ENCODE assay signal across 1 cellular context in genomic region chr3:58528629-58529028, GRCh38.
TF ChIP-seq lines count a peak whose summit lies in the region.

No MANE protein-coding gene starts in this region.

TF ChIP-seq in IMR-90, 13 proteins besides CTCF, POLR2A, EP300 and RAD21:
- no peak for TF ChIP-seq RCOR1 (IDR thresholded peaks at IDR 0.05; ENCODE audit: insufficient replicate concordance, low read length)
- no peak for TF ChIP-seq CHD1 (IDR thresholded peaks at IDR 0.05; ENCODE audit: low read depth, low read length)
- no peak for TF ChIP-seq CEBPB (IDR thresholded peaks at IDR 0.05; ENCODE audit: low read depth, low read length)
- no peak for TF ChIP-seq ELK1 (IDR thresholded peaks at IDR 0.05; ENCODE audit: borderline replicate concordance, low read depth, low read length)
- no peak for TF ChIP-seq NFE2L2 (IDR thresholded peaks at IDR 0.05; ENCODE audit: low read depth, low read length)
- no peak for TF ChIP-seq SMC3 (IDR thresholded peaks at IDR 0.05; ENCODE audit: low read depth, low read length)
- no peak for TF ChIP-seq RFX5 (IDR thresholded peaks at IDR 0.05; ENCODE audit: low read depth, low read length)
